In the genomic region with DNA sequence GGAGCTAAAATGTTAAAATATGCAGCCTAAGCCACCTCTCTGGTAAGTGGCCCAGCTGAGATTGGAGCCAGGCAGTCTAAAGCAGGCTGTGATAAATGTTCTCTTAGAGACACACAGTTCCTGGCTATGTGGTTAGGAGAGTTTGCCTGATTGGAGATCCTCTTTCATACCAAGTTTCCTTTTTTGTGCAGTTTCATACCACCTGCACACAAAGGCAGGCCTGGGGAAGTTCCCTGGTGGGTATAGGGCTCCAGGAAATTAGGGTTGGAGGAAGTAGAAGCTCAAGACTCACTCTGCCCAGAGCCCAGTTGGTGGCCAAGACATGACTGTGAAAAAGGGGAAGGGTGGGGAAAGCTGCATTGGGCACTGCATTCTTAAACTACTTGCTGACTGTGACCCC, we compare ENCODE assay signal across 8 cellular contexts. TPM values are rescaled to one million over a fixed set of nuclear protein-coding genes. Genes with fewer than 3 reads are reported as not detected.
DNase-seq lines count a peak whose midpoint lies in the region; ATAC-seq and TF ChIP-seq lines count a peak whose summit lies in the region.

No MANE protein-coding gene starts in this region.

- no peak for TF ChIP-seq CTCF in OCI-LY3 (IDR thresholded peaks at IDR 0.05; ENCODE audit: low read depth, low read length)
- no peak for TF ChIP-seq CTCF in mucosa of descending colon (IDR thresholded peaks at IDR 0.05)
- no peak for TF ChIP-seq CTCF in SK-N-SH (IDR thresholded peaks at IDR 0.05)
- TF ChIP-seq CTCF in endothelial cell (IDR thresholded peaks at IDR 0.05; ENCODE audit: unreplicated experiment), result no peak

- peak overlapping the region; percentile 40 for H3K4me2 ChIP-seq in OCI-LY3 (ENCODE audit: low read length)
- H3K4me2 ChIP-seq in SK-N-SH, result no peak overlapping the region

- H3K36me3 ChIP-seq in OCI-LY3 (replicated peaks; ENCODE audit: low read depth, low read length) (peaks cover 93% of the 10 kb centered on the region), mucosa of descending colon (ENCODE audit: low read depth) (no peaks in the 10 kb centered on the region), SK-N-SH (replicated peaks in 1 of 2; ENCODE audit: control insufficient read depth in 1 of 2, insufficient read depth in 2 of 2, low read length in 1 of 2) (no peaks in the 10 kb centered on the region)
- H3K36me3 ChIP-seq in effector memory CD4-positive, alpha-beta T cell (ENCODE audit: control insufficient read depth, insufficient read depth, low read length), result no peaks in the 10 kb centered on the region

- TF ChIP-seq EP300 in SK-N-SH (IDR thresholded peaks at IDR 0.05; ENCODE audit: borderline replicate concordance in 1 of 2, low read depth in 1 of 2, low read length in 1 of 2), result no peak

- H3K4me3 ChIP-seq in OCI-LY3 (ENCODE audit: low read length), result peak overlapping the region; percentile 45; the same call in 1 of the 2 replicates
- no peak overlapping the region for H3K4me3 ChIP-seq in mucosa of descending colon
- H3K4me3 ChIP-seq in SK-N-SH (ENCODE audit: low read depth in 2 of 2, low read length in 1 of 2), result no peak overlapping the region
- H3K4me3 ChIP-seq in effector memory CD4-positive, alpha-beta T cell (ENCODE audit: insufficient read depth, low read depth, low read length, poor library complexity, severe bottlenecking), result no peak overlapping the region

- no peak overlapping the region for H3K27ac Mint-ChIP-seq in endothelial cell (ENCODE audit: unreplicated experiment)

- H2AFZ ChIP-seq in OCI-LY3 (ENCODE audit: low read depth, low read length) (no peak overlapping the region), SK-N-SH (ENCODE audit: low read depth) (no peak overlapping the region)

- H3K9me3 ChIP-seq in OCI-LY3 (ENCODE audit: insufficient read depth, low read length), result no peaks in the 10 kb centered on the region
- H3K9me3 ChIP-seq in mucosa of descending colon, result no peaks in the 10 kb centered on the region
- H3K9me3 ChIP-seq in SK-N-SH, result no peaks in the 10 kb centered on the region
- no peaks in the 10 kb centered on the region for H3K9me3 ChIP-seq in effector memory CD4-positive, alpha-beta T cell (ENCODE audit: control insufficient read depth, low read length)

- H3K27ac ChIP-seq in OCI-LY3 (ENCODE audit: low read length) (peak overlapping the region; percentile 84), SK-N-SH (ENCODE audit: low read depth in 2 of 2, low read length in 1 of 2) (no peak overlapping the region)
- no peak overlapping the region for H3K27ac ChIP-seq in effector memory CD4-positive, alpha-beta T cell (ENCODE audit: insufficient read depth, low read length, poor library complexity, severe bottlenecking)

- no peaks in the 10 kb centered on the region for H3K27me3 Mint-ChIP-seq in endothelial cell (ENCODE audit: unreplicated experiment)

- no peak for DNase-seq in mucosa of descending colon
- DNase-seq in SK-N-SH, result no peak
- no peak for DNase-seq in effector memory CD4-positive, alpha-beta T cell
- DNase-seq in DMS53 treated with DMSO at 0.1 percent for 48 hours (lab: John Stamatoyannopoulos, UW; ENCODE audit: unreplicated experiment), result no peak
- DNase-seq in endothelial cell (ENCODE audit: low spot score), result no peak

- H3K36me3 Mint-ChIP-seq in endothelial cell (ENCODE audit: low read depth, unreplicated experiment), result no peaks in the 10 kb centered on the region

- no peaks in the 10 kb centered on the region for H3K9me3 Mint-ChIP-seq in endothelial cell (ENCODE audit: unreplicated experiment)

- H3K4me1 Mint-ChIP-seq in endothelial cell (ENCODE audit: unreplicated experiment), result peaks cover 17% of the 10 kb centered on the region

- peaks cover 60% of the 10 kb centered on the region for H3K4me1 ChIP-seq in OCI-LY3 (ENCODE audit: low read length)
- H3K4me1 ChIP-seq in mucosa of descending colon (ENCODE audit: low read depth), result no peaks in the 10 kb centered on the region
- no peaks in the 10 kb centered on the region for H3K4me1 ChIP-seq in SK-N-SH (ENCODE audit: control insufficient read depth in 1 of 2, insufficient read depth in 2 of 2, low read depth in 1 of 2, low read length in 1 of 2)
- H3K4me1 ChIP-seq in effector memory CD4-positive, alpha-beta T cell (ENCODE audit: control insufficient read depth, insufficient read depth, low read length, poor library complexity, severe bottlenecking), result peaks cover 4% of the 10 kb centered on the region

- CTCF ChIA-PET in SK-N-SH (lab: Yijun Ruan, JAX), result interaction anchor here (1.3 kb wide), 1 partner anchor 10 kb away, joined by 3 read pairs; no protein-coding TSS in a partner anchor

- intact Hi-C loops in mucosa of descending colon (cut with DNase I, micrococcal nuclease), result no loop called here

- POLR2A ChIA-PET in SK-N-SH (lab: Yijun Ruan, JAX), result no interaction called here

- no peaks in the 10 kb centered on the region for H3F3A ChIP-seq in SK-N-SH (replicated peaks; ENCODE audit: insufficient read depth)

- H3K27me3 ChIP-seq in OCI-LY3 (ENCODE audit: low read depth, low read length) (no peaks in the 10 kb centered on the region), SK-N-SH (ENCODE audit: insufficient read depth) (no peaks in the 10 kb centered on the region; the same call in 1 of the 2 replicates)
- no peaks in the 10 kb centered on the region for H3K27me3 ChIP-seq in effector memory CD4-positive, alpha-beta T cell (replicated peaks; ENCODE audit: control insufficient read depth, insufficient read depth, low read length, poor library complexity, severe bottlenecking)

- H3K79me2 ChIP-seq in OCI-LY3 (ENCODE audit: low read length) (peaks cover 93% of the 10 kb centered on the region), SK-N-SH (ENCODE audit: insufficient read depth) (no peaks in the 10 kb centered on the region)

- H3K9me2 ChIP-seq in SK-N-SH, result no peaks in the 10 kb centered on the region

- H4K20me1 ChIP-seq in OCI-LY3 (ENCODE audit: insufficient read depth, low read length), result peaks cover 62% of the 10 kb centered on the region
- H4K20me1 ChIP-seq in SK-N-SH (ENCODE audit: insufficient read depth), result no peaks in the 10 kb centered on the region

- H3K9ac ChIP-seq in OCI-LY3 (ENCODE audit: low read length) (peak overlapping the region; percentile 35; the same call in 1 of the 2 replicates), SK-N-SH (no peak overlapping the region)

- no peak for TF ChIP-seq RAD21 in SK-N-SH (IDR thresholded peaks at IDR 0.05; ENCODE audit: low read length)

- ATAC-seq in GM18868 (IDR thresholded peaks at IDR 0.05; ENCODE audit: unreplicated experiment) (peak; percentile 88), HG02870 (IDR thresholded peaks at IDR 0.05; ENCODE audit: unreplicated experiment) (peak; percentile 58), mucosa of descending colon (peak; percentile 71)

- H3K4me3 Mint-ChIP-seq in endothelial cell (ENCODE audit: unreplicated experiment), result no peak overlapping the region

TF ChIP-seq in SK-N-SH, 30 proteins besides CTCF, POLR2A, EP300 and RAD21 (continues in another document):
- TF ChIP-seq RCOR1 (IDR thresholded peaks at IDR 0.05; ENCODE audit: low read length) (no peak), JUND (IDR thresholded peaks at IDR 0.05) (no peak), TEAD4 (IDR thresholded peaks at IDR 0.05; ENCODE audit: borderline replicate concordance, insufficient read depth) (no peak), TAF1 (IDR thresholded peaks at IDR 0.05; ENCODE audit: borderline replicate concordance, low read depth, low read length) (no peak), RXRA (IDR thresholded peaks at IDR 0.05; ENCODE audit: borderline replicate concordance, low read depth) (no peak), MEF2A (IDR thresholded peaks at IDR 0.05; ENCODE audit: borderline replicate concordance, low read depth) (no peak)
- TF ChIP-seq, protein P1, sequence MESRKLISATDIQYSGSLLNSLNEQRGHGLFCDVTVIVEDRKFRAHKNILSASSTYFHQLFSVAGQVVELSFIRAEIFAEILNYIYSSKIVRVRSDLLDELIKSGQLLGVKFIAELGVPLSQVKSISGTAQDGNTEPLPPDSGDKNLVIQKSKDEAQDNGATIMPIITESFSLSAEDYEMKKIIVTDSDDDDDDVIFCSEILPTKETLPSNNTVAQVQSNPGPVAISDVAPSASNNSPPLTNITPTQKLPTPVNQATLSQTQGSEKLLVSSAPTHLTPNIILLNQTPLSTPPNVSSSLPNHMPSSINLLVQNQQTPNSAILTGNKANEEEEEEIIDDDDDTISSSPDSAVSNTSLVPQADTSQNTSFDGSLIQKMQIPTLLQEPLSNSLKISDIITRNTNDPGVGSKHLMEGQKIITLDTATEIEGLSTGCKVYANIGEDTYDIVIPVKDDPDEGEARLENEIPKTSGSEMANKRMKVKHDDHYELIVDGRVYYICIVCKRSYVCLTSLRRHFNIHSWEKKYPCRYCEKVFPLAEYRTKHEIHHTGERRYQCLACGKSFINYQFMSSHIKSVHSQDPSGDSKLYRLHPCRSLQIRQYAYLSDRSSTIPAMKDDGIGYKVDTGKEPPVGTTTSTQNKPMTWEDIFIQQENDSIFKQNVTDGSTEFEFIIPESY (IDR thresholded peaks at IDR 0.05; ENCODE audit: borderline replicate concordance, low read depth), result no peak
- TF ChIP-seq, protein P2, sequence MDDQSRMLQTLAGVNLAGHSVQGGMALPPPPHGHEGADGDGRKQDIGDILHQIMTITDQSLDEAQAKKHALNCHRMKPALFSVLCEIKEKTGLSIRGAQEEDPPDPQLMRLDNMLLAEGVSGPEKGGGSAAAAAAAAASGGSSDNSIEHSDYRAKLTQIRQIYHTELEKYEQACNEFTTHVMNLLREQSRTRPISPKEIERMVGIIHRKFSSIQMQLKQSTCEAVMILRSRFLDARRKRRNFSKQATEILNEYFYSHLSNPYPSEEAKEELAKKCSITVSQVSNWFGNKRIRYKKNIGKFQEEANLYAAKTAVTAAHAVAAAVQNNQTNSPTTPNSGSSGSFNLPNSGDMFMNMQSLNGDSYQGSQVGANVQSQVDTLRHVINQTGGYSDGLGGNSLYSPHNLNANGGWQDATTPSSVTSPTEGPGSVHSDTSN (IDR thresholded peaks at IDR 0.05), result no peak
- TF ChIP-seq, protein P3, sequence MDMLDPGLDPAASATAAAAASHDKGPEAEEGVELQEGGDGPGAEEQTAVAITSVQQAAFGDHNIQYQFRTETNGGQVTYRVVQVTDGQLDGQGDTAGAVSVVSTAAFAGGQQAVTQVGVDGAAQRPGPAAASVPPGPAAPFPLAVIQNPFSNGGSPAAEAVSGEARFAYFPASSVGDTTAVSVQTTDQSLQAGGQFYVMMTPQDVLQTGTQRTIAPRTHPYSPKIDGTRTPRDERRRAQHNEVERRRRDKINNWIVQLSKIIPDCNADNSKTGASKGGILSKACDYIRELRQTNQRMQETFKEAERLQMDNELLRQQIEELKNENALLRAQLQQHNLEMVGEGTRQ (IDR thresholded peaks at IDR 0.05; ENCODE audit: borderline replicate concordance, low read depth, low read length), result no peak

RNA-seq across cellular contexts. Expression of a gene that starts 16.9 kb away (rescaled TPM):
- total RNA-seq in mucosa of descending colon, result 10 to 100 TPM in 2 of 3 donors, 1 to 10 TPM in 1; 9.7 to 35.4 (median 30.0) TPM
- not detected in 2 replicates for polyA plus RNA-seq in SK-N-SH (2012; rRNA removed)
- polyA plus RNA-seq in SK-N-SH (2012; cell fraction: cytosol; rRNA removed), result not detected in 2 replicates
- polyA plus RNA-seq in SK-N-SH (2012; cell fraction: nucleus; rRNA removed), result not detected in 2 replicates
- total RNA-seq in endothelial cell (ENCODE audit: unreplicated experiment), result not detected

RNA-seq across cellular contexts. Expression of a gene that starts 50.6 kb away (rescaled TPM):
- total RNA-seq in mucosa of descending colon (10 to 100 TPM; 19.6 to 27.8 (median 20.3) TPM), endothelial cell (ENCODE audit: unreplicated experiment) (13.4 TPM)
- polyA plus RNA-seq in SK-N-SH (2012; rRNA removed), result 7.3 and 10.5 TPM in 2 replicates
- 14.3 and 18.8 TPM in 2 replicates for polyA plus RNA-seq in SK-N-SH (2012; cell fraction: cytosol; rRNA removed)
- polyA plus RNA-seq in SK-N-SH (2012; cell fraction: nucleus; rRNA removed), result 1.5 and 4.1 TPM in 2 replicates

Comparison
In these comparisons a context has a peak if more than half of its experiments do, and no peak if none do; other contexts are left out.
1. RNA of a gene that starts 16.9 kb away (total RNA-seq): 9.7 to 35.4 TPM in mucosa of descending colon; not detected in endothelial cell (single experiment); every median in the first group is over 10 times any median in the second.
2. Peak in every context shown above with its lines, with median percentiles within 50 percentile points of each other: ATAC-seq.